Comparison of ENCODE assay signal across 1 cellular context in the genomic region with DNA sequence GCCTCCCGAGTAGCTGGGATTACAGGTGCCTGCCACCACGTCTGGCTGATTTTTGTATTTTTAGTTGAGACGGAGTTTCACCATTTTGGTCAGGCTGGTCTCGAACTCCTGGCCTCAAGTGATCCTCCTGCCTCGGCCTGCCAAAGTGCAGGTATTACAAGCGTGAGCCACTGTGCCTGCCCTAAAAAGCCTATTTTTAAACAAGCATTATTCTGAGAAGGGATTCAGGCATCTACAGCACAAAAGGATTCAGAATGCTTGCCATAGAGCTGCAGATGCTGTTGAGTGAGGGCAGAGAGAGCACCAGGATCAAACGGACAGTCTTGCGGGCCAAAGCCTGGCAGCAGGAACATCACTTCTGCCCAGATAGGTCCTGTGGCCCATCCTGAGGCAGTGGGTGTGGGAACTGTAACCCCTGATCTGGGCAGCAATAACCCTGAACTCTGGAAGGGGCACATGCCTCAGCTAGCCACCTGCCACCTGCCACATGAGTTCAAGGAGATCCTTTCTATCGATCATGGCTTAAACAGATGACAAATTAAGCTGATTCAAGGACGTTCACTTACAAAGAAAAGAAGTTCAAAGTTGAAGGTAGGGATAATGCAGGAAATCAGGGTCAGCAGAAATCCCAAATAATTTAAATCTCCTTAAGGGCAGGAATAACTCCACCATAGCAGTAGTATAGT.
TF ChIP-seq lines count a peak whose summit lies in the region.

No MANE protein-coding gene starts in this region.

TF ChIP-seq in HepG2, 621 proteins besides CTCF, POLR2A, EP300 and RAD21 (continued from another document and continues in another):
- TF ChIP-seq HOXA5 (CRISPR knock-in tag; IDR thresholded peaks at IDR 0.05), result peak; percentile 34; the same call in 1 of the 2 replicates
- TF ChIP-seq HDAC2 (CRISPR knock-in tag; IDR thresholded peaks at IDR 0.05), result peak; percentile 39; the same call in 1 of the 2 replicates
- TF ChIP-seq NCOA2 (CRISPR knock-in tag; IDR thresholded peaks at IDR 0.05), result peak; percentile 34; the same call in 1 of the 2 replicates
- no peak for TF ChIP-seq ZC3H13 (CRISPR knock-in tag; IDR thresholded peaks at IDR 0.05)
- TF ChIP-seq, protein P1, sequence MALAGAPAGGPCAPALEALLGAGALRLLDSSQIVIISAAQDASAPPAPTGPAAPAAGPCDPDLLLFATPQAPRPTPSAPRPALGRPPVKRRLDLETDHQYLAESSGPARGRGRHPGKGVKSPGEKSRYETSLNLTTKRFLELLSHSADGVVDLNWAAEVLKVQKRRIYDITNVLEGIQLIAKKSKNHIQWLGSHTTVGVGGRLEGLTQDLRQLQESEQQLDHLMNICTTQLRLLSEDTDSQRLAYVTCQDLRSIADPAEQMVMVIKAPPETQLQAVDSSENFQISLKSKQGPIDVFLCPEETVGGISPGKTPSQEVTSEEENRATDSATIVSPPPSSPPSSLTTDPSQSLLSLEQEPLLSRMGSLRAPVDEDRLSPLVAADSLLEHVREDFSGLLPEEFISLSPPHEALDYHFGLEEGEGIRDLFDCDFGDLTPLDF (CRISPR knock-in tag; IDR thresholded peaks at IDR 0.05), result no peak
- TF ChIP-seq, protein P2, sequence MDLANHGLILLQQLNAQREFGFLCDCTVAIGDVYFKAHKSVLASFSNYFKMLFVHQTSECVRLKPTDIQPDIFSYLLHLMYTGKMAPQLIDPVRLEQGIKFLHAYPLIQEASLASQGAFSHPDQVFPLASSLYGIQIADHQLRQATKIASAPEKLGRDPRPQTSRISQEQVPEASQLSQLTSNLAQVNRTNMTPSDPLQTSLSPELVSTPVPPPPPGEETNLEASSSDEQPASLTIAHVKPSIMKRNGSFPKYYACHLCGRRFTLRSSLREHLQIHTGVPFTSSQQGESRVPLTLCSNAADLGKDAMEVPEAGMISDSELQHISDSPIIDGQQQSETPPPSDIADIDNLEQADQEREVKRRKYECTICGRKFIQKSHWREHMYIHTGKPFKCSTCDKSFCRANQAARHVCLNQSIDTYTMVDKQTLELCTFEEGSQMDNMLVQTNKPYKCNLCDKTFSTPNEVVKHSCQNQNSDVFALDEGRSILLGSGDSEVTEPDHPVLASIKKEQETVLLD (CRISPR knock-in tag; IDR thresholded peaks at IDR 0.05; ENCODE audit: low read depth), result no peak
- TF ChIP-seq, protein P3, sequence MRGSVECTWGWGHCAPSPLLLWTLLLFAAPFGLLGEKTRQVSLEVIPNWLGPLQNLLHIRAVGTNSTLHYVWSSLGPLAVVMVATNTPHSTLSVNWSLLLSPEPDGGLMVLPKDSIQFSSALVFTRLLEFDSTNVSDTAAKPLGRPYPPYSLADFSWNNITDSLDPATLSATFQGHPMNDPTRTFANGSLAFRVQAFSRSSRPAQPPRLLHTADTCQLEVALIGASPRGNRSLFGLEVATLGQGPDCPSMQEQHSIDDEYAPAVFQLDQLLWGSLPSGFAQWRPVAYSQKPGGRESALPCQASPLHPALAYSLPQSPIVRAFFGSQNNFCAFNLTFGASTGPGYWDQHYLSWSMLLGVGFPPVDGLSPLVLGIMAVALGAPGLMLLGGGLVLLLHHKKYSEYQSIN (CRISPR knock-in tag; IDR thresholded peaks at IDR 0.05; ENCODE audit: borderline replicate concordance), result no peak
- TF ChIP-seq ZMYM4 (CRISPR knock-in tag; IDR thresholded peaks at IDR 0.05), result 0 out of 2 replicates have a peak, but pooled peaks have one; percentile 22
- peak; percentile 73 for TF ChIP-seq PITX1 (CRISPR knock-in tag; IDR thresholded peaks at IDR 0.05)
- no peak for TF ChIP-seq ZNF557 (CRISPR knock-in tag; IDR thresholded peaks at IDR 0.05)
- peak; percentile 69 for TF ChIP-seq RARA (CRISPR knock-in tag; IDR thresholded peaks at IDR 0.05)
- no peak for TF ChIP-seq ZNF124 (CRISPR knock-in tag; IDR thresholded peaks at IDR 0.05)
- TF ChIP-seq, protein P4, sequence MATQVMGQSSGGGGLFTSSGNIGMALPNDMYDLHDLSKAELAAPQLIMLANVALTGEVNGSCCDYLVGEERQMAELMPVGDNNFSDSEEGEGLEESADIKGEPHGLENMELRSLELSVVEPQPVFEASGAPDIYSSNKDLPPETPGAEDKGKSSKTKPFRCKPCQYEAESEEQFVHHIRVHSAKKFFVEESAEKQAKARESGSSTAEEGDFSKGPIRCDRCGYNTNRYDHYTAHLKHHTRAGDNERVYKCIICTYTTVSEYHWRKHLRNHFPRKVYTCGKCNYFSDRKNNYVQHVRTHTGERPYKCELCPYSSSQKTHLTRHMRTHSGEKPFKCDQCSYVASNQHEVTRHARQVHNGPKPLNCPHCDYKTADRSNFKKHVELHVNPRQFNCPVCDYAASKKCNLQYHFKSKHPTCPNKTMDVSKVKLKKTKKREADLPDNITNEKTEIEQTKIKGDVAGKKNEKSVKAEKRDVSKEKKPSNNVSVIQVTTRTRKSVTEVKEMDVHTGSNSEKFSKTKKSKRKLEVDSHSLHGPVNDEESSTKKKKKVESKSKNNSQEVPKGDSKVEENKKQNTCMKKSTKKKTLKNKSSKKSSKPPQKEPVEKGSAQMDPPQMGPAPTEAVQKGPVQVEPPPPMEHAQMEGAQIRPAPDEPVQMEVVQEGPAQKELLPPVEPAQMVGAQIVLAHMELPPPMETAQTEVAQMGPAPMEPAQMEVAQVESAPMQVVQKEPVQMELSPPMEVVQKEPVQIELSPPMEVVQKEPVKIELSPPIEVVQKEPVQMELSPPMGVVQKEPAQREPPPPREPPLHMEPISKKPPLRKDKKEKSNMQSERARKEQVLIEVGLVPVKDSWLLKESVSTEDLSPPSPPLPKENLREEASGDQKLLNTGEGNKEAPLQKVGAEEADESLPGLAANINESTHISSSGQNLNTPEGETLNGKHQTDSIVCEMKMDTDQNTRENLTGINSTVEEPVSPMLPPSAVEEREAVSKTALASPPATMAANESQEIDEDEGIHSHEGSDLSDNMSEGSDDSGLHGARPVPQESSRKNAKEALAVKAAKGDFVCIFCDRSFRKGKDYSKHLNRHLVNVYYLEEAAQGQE (IDR thresholded peaks at IDR 0.05; ENCODE audit: borderline replicate concordance in 1 of 2, low read depth in 1 of 2, low read length in 2 of 2), result no peak
- TF ChIP-seq SIX4 (CRISPR knock-in tag; IDR thresholded peaks at IDR 0.05), result no peak
- no peak for TF ChIP-seq ZNF484 (CRISPR knock-in tag; IDR thresholded peaks at IDR 0.05; ENCODE audit: borderline replicate concordance, low read depth)
- TF ChIP-seq MIER3 (CRISPR knock-in tag; IDR thresholded peaks at IDR 0.05; ENCODE audit: borderline replicate concordance), result 0 out of 2 replicates have a peak, but pooled peaks have one; percentile 20
- TF ChIP-seq, protein P5, sequence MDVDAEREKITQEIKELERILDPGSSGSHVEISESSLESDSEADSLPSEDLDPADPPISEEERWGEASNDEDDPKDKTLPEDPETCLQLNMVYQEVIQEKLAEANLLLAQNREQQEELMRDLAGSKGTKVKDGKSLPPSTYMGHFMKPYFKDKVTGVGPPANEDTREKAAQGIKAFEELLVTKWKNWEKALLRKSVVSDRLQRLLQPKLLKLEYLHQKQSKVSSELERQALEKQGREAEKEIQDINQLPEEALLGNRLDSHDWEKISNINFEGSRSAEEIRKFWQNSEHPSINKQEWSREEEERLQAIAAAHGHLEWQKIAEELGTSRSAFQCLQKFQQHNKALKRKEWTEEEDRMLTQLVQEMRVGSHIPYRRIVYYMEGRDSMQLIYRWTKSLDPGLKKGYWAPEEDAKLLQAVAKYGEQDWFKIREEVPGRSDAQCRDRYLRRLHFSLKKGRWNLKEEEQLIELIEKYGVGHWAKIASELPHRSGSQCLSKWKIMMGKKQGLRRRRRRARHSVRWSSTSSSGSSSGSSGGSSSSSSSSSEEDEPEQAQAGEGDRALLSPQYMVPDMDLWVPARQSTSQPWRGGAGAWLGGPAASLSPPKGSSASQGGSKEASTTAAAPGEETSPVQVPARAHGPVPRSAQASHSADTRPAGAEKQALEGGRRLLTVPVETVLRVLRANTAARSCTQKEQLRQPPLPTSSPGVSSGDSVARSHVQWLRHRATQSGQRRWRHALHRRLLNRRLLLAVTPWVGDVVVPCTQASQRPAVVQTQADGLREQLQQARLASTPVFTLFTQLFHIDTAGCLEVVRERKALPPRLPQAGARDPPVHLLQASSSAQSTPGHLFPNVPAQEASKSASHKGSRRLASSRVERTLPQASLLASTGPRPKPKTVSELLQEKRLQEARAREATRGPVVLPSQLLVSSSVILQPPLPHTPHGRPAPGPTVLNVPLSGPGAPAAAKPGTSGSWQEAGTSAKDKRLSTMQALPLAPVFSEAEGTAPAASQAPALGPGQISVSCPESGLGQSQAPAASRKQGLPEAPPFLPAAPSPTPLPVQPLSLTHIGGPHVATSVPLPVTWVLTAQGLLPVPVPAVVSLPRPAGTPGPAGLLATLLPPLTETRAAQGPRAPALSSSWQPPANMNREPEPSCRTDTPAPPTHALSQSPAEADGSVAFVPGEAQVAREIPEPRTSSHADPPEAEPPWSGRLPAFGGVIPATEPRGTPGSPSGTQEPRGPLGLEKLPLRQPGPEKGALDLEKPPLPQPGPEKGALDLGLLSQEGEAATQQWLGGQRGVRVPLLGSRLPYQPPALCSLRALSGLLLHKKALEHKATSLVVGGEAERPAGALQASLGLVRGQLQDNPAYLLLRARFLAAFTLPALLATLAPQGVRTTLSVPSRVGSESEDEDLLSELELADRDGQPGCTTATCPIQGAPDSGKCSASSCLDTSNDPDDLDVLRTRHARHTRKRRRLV (CRISPR knock-in tag; IDR thresholded peaks at IDR 0.05), result no peak
- TF ChIP-seq ZNF33B (CRISPR knock-in tag; IDR thresholded peaks at IDR 0.05), result no peak
- TF ChIP-seq NFE2 (CRISPR knock-in tag; IDR thresholded peaks at IDR 0.05), result no peak
- TF ChIP-seq, protein P6, sequence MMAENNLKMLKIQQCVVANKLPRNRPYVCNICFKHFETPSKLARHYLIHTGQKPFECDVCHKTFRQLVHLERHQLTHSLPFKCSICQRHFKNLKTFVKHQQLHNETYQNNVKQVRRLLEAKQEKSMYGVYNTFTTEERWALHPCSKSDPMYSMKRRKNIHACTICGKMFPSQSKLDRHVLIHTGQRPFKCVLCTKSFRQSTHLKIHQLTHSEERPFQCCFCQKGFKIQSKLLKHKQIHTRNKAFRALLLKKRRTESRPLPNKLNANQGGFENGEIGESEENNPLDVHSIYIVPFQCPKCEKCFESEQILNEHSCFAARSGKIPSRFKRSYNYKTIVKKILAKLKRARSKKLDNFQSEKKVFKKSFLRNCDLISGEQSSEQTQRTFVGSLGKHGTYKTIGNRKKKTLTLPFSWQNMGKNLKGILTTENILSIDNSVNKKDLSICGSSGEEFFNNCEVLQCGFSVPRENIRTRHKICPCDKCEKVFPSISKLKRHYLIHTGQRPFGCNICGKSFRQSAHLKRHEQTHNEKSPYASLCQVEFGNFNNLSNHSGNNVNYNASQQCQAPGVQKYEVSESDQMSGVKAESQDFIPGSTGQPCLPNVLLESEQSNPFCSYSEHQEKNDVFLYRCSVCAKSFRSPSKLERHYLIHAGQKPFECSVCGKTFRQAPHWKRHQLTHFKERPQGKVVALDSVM (CRISPR knock-in tag; IDR thresholded peaks at IDR 0.05), result no peak
- TF ChIP-seq DNMT1 (CRISPR knock-in tag; IDR thresholded peaks at IDR 0.05), result no peak
- no peak for TF ChIP-seq ZNF225 (CRISPR knock-in tag; IDR thresholded peaks at IDR 0.05)
- no peak for TF ChIP-seq ZNF136 (CRISPR knock-in tag; IDR thresholded peaks at IDR 0.05; ENCODE audit: low read depth)
- TF ChIP-seq ASH2L (IDR thresholded peaks at IDR 0.05; ENCODE audit: insufficient read length, low read depth, low read length), result no peak
- TF ChIP-seq ZNF878 (CRISPR knock-in tag; IDR thresholded peaks at IDR 0.05), result no peak
- TF ChIP-seq HNRNPL (IDR thresholded peaks at IDR 0.05; ENCODE audit: low read depth, low read length), result no peak
- TF ChIP-seq, protein P7, sequence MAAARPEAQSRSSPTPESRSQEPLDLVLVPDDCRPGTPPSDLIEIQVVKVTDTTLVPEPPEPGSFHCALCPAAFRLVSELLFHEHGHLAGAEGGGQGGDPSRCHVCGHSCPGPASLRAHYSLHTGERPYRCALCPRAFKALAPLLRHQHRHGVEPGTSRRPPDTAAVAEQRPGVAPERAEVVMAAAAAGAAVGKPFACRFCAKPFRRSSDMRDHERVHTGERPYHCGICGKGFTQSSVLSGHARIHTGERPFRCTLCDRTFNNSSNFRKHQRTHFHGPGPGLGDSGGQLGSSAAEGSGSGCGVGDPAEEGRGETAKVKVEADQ (CRISPR knock-in tag; IDR thresholded peaks at IDR 0.05; ENCODE audit: borderline replicate concordance), result no peak
- TF ChIP-seq MAFG (CRISPR knock-in tag; IDR thresholded peaks at IDR 0.05), result no peak
- TF ChIP-seq NR2F2 (IDR thresholded peaks at IDR 0.05; ENCODE audit: borderline replicate concordance, low read depth), result no peak
- no peak for TF ChIP-seq MTF1 (CRISPR knock-in tag; IDR thresholded peaks at IDR 0.05)
- no peak for TF ChIP-seq ZNF7 (CRISPR knock-in tag; IDR thresholded peaks at IDR 0.05)
- TF ChIP-seq, protein P8, sequence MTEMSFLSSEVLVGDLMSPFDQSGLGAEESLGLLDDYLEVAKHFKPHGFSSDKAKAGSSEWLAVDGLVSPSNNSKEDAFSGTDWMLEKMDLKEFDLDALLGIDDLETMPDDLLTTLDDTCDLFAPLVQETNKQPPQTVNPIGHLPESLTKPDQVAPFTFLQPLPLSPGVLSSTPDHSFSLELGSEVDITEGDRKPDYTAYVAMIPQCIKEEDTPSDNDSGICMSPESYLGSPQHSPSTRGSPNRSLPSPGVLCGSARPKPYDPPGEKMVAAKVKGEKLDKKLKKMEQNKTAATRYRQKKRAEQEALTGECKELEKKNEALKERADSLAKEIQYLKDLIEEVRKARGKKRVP (CRISPR knock-in tag; IDR thresholded peaks at IDR 0.05), result no peak
- no peak for TF ChIP-seq HES4 (CRISPR knock-in tag; IDR thresholded peaks at IDR 0.05; ENCODE audit: borderline replicate concordance)
- no peak for TF ChIP-seq GTF2F1 (IDR thresholded peaks at IDR 0.05; ENCODE audit: low read length)
- TF ChIP-seq TAF15 (IDR thresholded peaks at IDR 0.05; ENCODE audit: low read depth, low read length, poor library complexity, severe bottlenecking), result no peak
- no peak for TF ChIP-seq REPIN1 (CRISPR knock-in tag; IDR thresholded peaks at IDR 0.05; ENCODE audit: borderline replicate concordance, low read depth)
- TF ChIP-seq, protein P9, sequence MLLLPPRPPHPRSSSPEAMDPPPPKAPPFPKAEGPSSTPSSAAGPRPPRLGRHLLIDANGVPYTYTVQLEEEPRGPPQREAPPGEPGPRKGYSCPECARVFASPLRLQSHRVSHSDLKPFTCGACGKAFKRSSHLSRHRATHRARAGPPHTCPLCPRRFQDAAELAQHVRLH (CRISPR knock-in tag; IDR thresholded peaks at IDR 0.05; ENCODE audit: borderline replicate concordance, low read depth), result peak; percentile 40; the same call in 1 of the 2 replicates
- no peak for TF ChIP-seq ZNF460 (CRISPR knock-in tag; IDR thresholded peaks at IDR 0.05; ENCODE audit: borderline replicate concordance)
- TF ChIP-seq, protein P10, sequence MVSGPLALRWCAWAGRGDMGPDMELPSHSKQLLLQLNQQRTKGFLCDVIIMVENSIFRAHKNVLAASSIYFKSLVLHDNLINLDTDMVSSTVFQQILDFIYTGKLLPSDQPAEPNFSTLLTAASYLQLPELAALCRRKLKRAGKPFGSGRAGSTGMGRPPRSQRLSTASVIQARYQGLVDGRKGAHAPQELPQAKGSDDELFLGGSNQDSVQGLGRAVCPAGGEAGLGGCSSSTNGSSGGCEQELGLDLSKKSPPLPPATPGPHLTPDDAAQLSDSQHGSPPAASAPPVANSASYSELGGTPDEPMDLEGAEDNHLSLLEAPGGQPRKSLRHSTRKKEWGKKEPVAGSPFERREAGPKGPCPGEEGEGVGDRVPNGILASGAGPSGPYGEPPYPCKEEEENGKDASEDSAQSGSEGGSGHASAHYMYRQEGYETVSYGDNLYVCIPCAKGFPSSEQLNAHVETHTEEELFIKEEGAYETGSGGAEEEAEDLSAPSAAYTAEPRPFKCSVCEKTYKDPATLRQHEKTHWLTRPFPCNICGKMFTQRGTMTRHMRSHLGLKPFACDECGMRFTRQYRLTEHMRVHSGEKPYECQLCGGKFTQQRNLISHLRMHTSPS (CRISPR knock-in tag; IDR thresholded peaks at IDR 0.05; ENCODE audit: low read depth), result peak; percentile 71; the same call in 1 of the 2 replicates
- no peak for TF ChIP-seq ZNF720 (CRISPR knock-in tag; IDR thresholded peaks at IDR 0.05)
- no peak for TF ChIP-seq KLF15 (CRISPR knock-in tag; IDR thresholded peaks at IDR 0.05; ENCODE audit: borderline replicate concordance)
- no peak for TF ChIP-seq PLRG1 (conservative IDR thresholded peaks at IDR 0.05)
- no peak for TF ChIP-seq FLYWCH1 (CRISPR knock-in tag; IDR thresholded peaks at IDR 0.05)
